Comparison of ENCODE assay signal across 11 cellular contexts in the genomic region with DNA sequence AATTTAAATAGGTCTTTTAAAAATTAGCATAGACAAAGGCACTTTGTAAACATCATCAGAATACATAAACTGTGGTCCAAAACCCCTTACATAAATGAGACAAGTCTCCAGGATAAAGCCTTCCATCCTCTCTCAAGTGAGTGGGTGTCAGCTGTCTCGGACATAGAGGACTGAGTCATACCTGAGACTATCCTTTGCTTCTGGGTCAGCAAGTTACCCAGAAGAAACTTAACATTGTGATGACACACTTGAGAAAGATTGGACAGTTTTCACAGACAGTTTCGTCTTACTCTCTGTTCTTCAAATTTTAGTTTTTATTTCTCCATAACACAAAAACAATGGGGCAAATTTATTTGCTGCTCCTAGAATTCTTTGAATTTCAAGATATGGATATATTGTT.
DNase-seq lines count a peak whose midpoint lies in the region; ATAC-seq, FAIRE-seq and TF ChIP-seq lines count a peak whose summit lies in the region.
"Had no signal": no experiment of that assay in that cellular context is flagged by ENCODE, and none has a peak within 500 bp of the region (broad histone marks: within the 10 kb centered on the region; RNA-seq: fewer than 3 reads in every experiment).

No MANE protein-coding gene starts in this region.

- DNase-seq in left ventricle myocardium superior: no peak
- DNase-seq in Right ventricle myocardium inferior (ENCODE audit: missing footprints): no peak
- peak; percentile 92 for DNase-seq in bronchial epithelial cell (ENCODE audit: low read depth)
- DNase-seq in activated naive CD8-positive, alpha-beta T cell treated with anti-CD3 and anti-CD28 coated beads for 36 hours: no peak
- DNase-seq in T-helper 17 cell: no peak
- DNase-seq in midbrain (lab: John Stamatoyannopoulos, UW): no peak
- DNase-seq in NCI-H774 (lab: John Stamatoyannopoulos, UW): no peak
- DNase-seq: activated naive CD4-positive, alpha-beta T cell treated with anti-CD3 and anti-CD28 coated beads, Interleukin-2, amount 10 ng/mL, durations not matched to agents 7 days and 5 days; T-cell had no signal

- H3K4me3 ChIP-seq in bronchial epithelial cell (ENCODE audit: low read depth, low read length): no peak overlapping the region

- no peaks in the 10 kb centered on the region for H3K27me3 ChIP-seq in bronchial epithelial cell (ENCODE audit: control insufficient read depth, insufficient read depth, low read length)

- H3K4me1 Mint-ChIP-seq in activated naive CD8-positive, alpha-beta T cell treated with anti-CD3 and anti-CD28 coated beads for 36 hours: no peaks in the 10 kb centered on the region
- no peaks in the 10 kb centered on the region for H3K4me1 Mint-ChIP-seq in T-helper 17 cell
- H3K4me1 Mint-ChIP-seq: activated naive CD4-positive, alpha-beta T cell treated with anti-CD3 and anti-CD28 coated beads, Interleukin-2, amount 10 ng/mL, durations not matched to agents 7 days and 5 days; stimulated activated effector memory CD8-positive, alpha-beta T cell treated with anti-CD3 and anti-CD28 coated beads, Interleukin-12 subunit alpha, Interleukin-12 subunit beta, amount 100 ng/mL, for 72 hours; T-cell had no signal

- ATAC-seq in left ventricle myocardium superior (peak; percentile 37), Right ventricle myocardium inferior (no peak), HG03060 (IDR thresholded peaks at IDR 0.05; ENCODE audit: low read depth, unreplicated experiment) (peak; percentile 64), T-helper 17 cell (no peak)
- ATAC-seq: stimulated activated effector memory CD8-positive, alpha-beta T cell treated with anti-CD3 and anti-CD28 coated beads, Interleukin-12 subunit alpha, Interleukin-12 subunit beta, amount 100 ng/mL, for 72 hours; T-cell had no signal

- TF ChIP-seq CTCF in bronchial epithelial cell (IDR thresholded peaks at IDR 0.05; ENCODE audit: insufficient read depth, low read length, severe bottlenecking): no peak

- no peaks in the 10 kb centered on the region for H3K36me3 Mint-ChIP-seq in activated naive CD8-positive, alpha-beta T cell treated with anti-CD3 and anti-CD28 coated beads for 36 hours
- H3K36me3 Mint-ChIP-seq in T-helper 17 cell (ENCODE audit: low read depth): no peaks in the 10 kb centered on the region
- H3K36me3 Mint-ChIP-seq: activated naive CD4-positive, alpha-beta T cell treated with anti-CD3 and anti-CD28 coated beads, Interleukin-2, amount 10 ng/mL, durations not matched to agents 7 days and 5 days; stimulated activated effector memory CD8-positive, alpha-beta T cell treated with anti-CD3 and anti-CD28 coated beads, Interleukin-12 subunit alpha, Interleukin-12 subunit beta, amount 100 ng/mL, for 72 hours; T-cell had no signal

- no peaks in the 10 kb centered on the region for H3K9me3 ChIP-seq in T-helper 17 cell (ENCODE audit: control insufficient read depth, low read length, poor library complexity, severe bottlenecking)

- no peak overlapping the region for H3K27ac Mint-ChIP-seq in activated naive CD8-positive, alpha-beta T cell treated with anti-CD3 and anti-CD28 coated beads for 36 hours
- H3K27ac Mint-ChIP-seq in T-helper 17 cell: no peak overlapping the region
- H3K27ac Mint-ChIP-seq: activated naive CD4-positive, alpha-beta T cell treated with anti-CD3 and anti-CD28 coated beads, Interleukin-2, amount 10 ng/mL, durations not matched to agents 7 days and 5 days; stimulated activated effector memory CD8-positive, alpha-beta T cell treated with anti-CD3 and anti-CD28 coated beads, Interleukin-12 subunit alpha, Interleukin-12 subunit beta, amount 100 ng/mL, for 72 hours; T-cell had no signal

- H3K4me3 Mint-ChIP-seq in activated naive CD8-positive, alpha-beta T cell treated with anti-CD3 and anti-CD28 coated beads for 36 hours: no peak overlapping the region
- no peak overlapping the region for H3K4me3 Mint-ChIP-seq in T-helper 17 cell
- H3K4me3 Mint-ChIP-seq: activated naive CD4-positive, alpha-beta T cell treated with anti-CD3 and anti-CD28 coated beads, Interleukin-2, amount 10 ng/mL, durations not matched to agents 7 days and 5 days; stimulated activated effector memory CD8-positive, alpha-beta T cell treated with anti-CD3 and anti-CD28 coated beads, Interleukin-12 subunit alpha, Interleukin-12 subunit beta, amount 100 ng/mL, for 72 hours; T-cell had no signal

- FAIRE-seq in bronchial epithelial cell (lab: Jason Lieb, UNC): no peak

- H3K9me3 Mint-ChIP-seq in activated naive CD8-positive, alpha-beta T cell treated with anti-CD3 and anti-CD28 coated beads for 36 hours: peaks cover 4% of the 10 kb centered on the region

- H3K27me3 Mint-ChIP-seq in activated naive CD8-positive, alpha-beta T cell treated with anti-CD3 and anti-CD28 coated beads for 36 hours: no peaks in the 10 kb centered on the region
- no peaks in the 10 kb centered on the region for H3K27me3 Mint-ChIP-seq in T-helper 17 cell
- H3K27me3 Mint-ChIP-seq: activated naive CD4-positive, alpha-beta T cell treated with anti-CD3 and anti-CD28 coated beads, Interleukin-2, amount 10 ng/mL, durations not matched to agents 7 days and 5 days had no signal

- intact Hi-C loops in left ventricle myocardium superior (cut with micrococcal nuclease): no loop called here
- intact Hi-C loops in Right ventricle myocardium inferior (cut with DNase I): no loop called here

- no peaks in the 10 kb centered on the region for H3K36me3 ChIP-seq in bronchial epithelial cell (ENCODE audit: control insufficient read depth, insufficient read depth, low read length)

Comparison
In these comparisons a context has a peak if more than half of its experiments do, and no peak if none do; other contexts are left out.
1. ATAC-seq: peak in left ventricle myocardium superior (single experiment) and HG03060 (single experiment); none in Right ventricle myocardium inferior (single experiment) and T-helper 17 cell (single experiment).